In the genomic region with DNA sequence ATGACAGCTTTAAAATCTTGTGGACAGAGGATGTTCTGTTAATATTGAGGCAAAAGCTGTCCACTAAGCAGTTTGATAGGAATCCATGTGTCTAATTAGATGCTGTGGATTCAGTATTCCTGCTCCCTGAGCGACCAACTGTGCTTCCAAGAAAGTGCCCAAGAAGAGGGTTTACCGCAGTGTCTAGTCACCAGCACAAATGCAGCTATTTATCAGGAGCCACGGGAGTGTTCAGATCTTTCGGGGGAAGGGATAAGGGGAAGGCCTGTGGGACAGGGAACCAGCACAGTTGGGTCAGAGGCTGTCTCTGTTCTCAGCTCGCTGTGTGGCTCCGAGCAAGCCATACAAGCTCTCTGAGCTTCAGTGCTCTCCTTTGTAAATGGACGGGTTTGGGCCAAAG, we compare ENCODE assay signal across 12 cellular contexts.
DNase-seq lines count a peak whose midpoint lies in the region; ATAC-seq and TF ChIP-seq lines count a peak whose summit lies in the region.
"Had no signal": no experiment of that assay in that cellular context is flagged by ENCODE, and none has a peak within 500 bp of the region (broad histone marks: within the 10 kb centered on the region; RNA-seq: fewer than 3 reads in every experiment).

No MANE protein-coding gene starts in this region.

- WGBS in adrenal gland, 4 donors, result 74 to 78% (median 75%) methylated on average over 7 of the region's 7 CpGs

- no peaks in the 10 kb centered on the region for H3K9me3 Mint-ChIP-seq in nephron
- H3K9me3 Mint-ChIP-seq: activated naive CD8-positive, alpha-beta T cell treated with anti-CD3 and anti-CD28 coated beads, Interleukin-2, amount 50 U/mL, for 24 hours had no signal

- TF ChIP-seq CTCF in adrenal gland (IDR thresholded peaks at IDR 0.05) (no peak), cardiac muscle cell (IDR thresholded peaks at IDR 0.05; ENCODE audit: low read depth, low read length) (no peak), nephron (IDR thresholded peaks at IDR 0.05; ENCODE audit: unreplicated experiment in 3 of 3) (no peak), tibial artery (IDR thresholded peaks at IDR 0.05) (no peak)

- H3K4me3 Mint-ChIP-seq in nephron, result peak overlapping the region; percentile 61 to 72 (median 64)
- H3K4me3 Mint-ChIP-seq: activated naive CD8-positive, alpha-beta T cell treated with anti-CD3 and anti-CD28 coated beads, Interleukin-2, amount 50 U/mL, for 24 hours had no signal

- intact Hi-C loops in adrenal gland (cut with DNase I) (no loop called here), tibial artery (cut with DNase I; ENCODE audit: low total_unique reads) (loop anchor here (10.0 kb wide), 2 partner anchors 68 to 128 kb away; a partner anchor contains a TSS)

- H3K9me3 ChIP-seq in adrenal gland (replicated peaks in 1 of 3) (no peaks in the 10 kb centered on the region), cardiac muscle cell (ENCODE audit: low read depth) (no peaks in the 10 kb centered on the region), tibial artery (no peaks in the 10 kb centered on the region)

- H3K36me3 Mint-ChIP-seq in nephron (ENCODE audit: low read depth), result peaks cover 36% of the 10 kb centered on the region

- no peaks in the 10 kb centered on the region for H3K27me3 Mint-ChIP-seq in nephron (ENCODE audit: low read depth)
- H3K27me3 Mint-ChIP-seq: activated naive CD8-positive, alpha-beta T cell treated with anti-CD3 and anti-CD28 coated beads, Interleukin-2, amount 50 U/mL, for 24 hours had no signal

- H3K4me1 Mint-ChIP-seq in nephron, result peaks cover 83% of the 10 kb centered on the region

- no peaks in the 10 kb centered on the region for H3K4me1 ChIP-seq in adrenal gland (replicated peaks in 1 of 2)
- peaks cover 29% of the 10 kb centered on the region for H3K4me1 ChIP-seq in cardiac muscle cell (ENCODE audit: low read depth)
- peaks cover 0 to 50% (median 35%) of the 10 kb centered on the region in 4 donors for H3K4me1 ChIP-seq in tibial artery

- H3K27me3 ChIP-seq in adrenal gland (no peaks in the 10 kb centered on the region), cardiac muscle cell (no peaks in the 10 kb centered on the region), tibial artery (no peaks in the 10 kb centered on the region)

- DNase-seq in adrenal gland, result peak in 1 of 7 donors; percentile 45
- no peak for DNase-seq in cardiac muscle cell (ENCODE audit: low read depth in 1 of 2, low spot score in 1 of 2)
- no peak for DNase-seq in tibial artery
- no peak for DNase-seq in GM19238 (ENCODE audit: insufficient read length, low spot score)
- DNase-seq in SK-N-DZ (ENCODE audit: low spot score), result no peak
- DNase-seq in CD1c-positive myeloid dendritic cell (ENCODE audit: extremely low spot score), result no peak
- DNase-seq: activated naive CD8-positive, alpha-beta T cell treated with anti-CD3 and anti-CD28 coated beads, Interleukin-2, amount 50 U/mL, for 24 hours; erythroblast; kidney glomerular epithelial cell had no signal

- no peak for ATAC-seq in HG02623 (IDR thresholded peaks at IDR 0.05; ENCODE audit: unreplicated experiment)
- ATAC-seq: activated naive CD8-positive, alpha-beta T cell treated with anti-CD3 and anti-CD28 coated beads, Interleukin-2, amount 50 U/mL, for 24 hours; HCT116 had no signal

- H3K27ac Mint-ChIP-seq in nephron, result peak overlapping the region; percentile 96 to 99 (median 98)
- H3K27ac Mint-ChIP-seq: activated naive CD8-positive, alpha-beta T cell treated with anti-CD3 and anti-CD28 coated beads, Interleukin-2, amount 50 U/mL, for 24 hours had no signal

- H3K4me3 ChIP-seq in adrenal gland (no peak overlapping the region), cardiac muscle cell (no peak overlapping the region), tibial artery (no peak overlapping the region)

- TF ChIP-seq POLR2A in adrenal gland (IDR thresholded peaks at IDR 0.05), result no peak

- H3K27ac ChIP-seq in adrenal gland, result peak overlapping the region in 3 of 5 donors; percentile 33 to 85 (median 73)
- peak overlapping the region; percentile 20 for H3K27ac ChIP-seq in cardiac muscle cell
- H3K27ac ChIP-seq in tibial artery, result peak overlapping the region; percentile 71 to 75

- no peaks in the 10 kb centered on the region for H3K36me3 ChIP-seq in adrenal gland (replicated peaks in 1 of 2)
- peaks cover 7% of the 10 kb centered on the region for H3K36me3 ChIP-seq in cardiac muscle cell
- H3K36me3 ChIP-seq in tibial artery, result peaks cover 0 to 27% (median 0%) of the 10 kb centered on the region in 3 donors

Comparison
In these comparisons a context has a peak if more than half of its experiments do, and no peak if none do; other contexts are left out.
1. H3K27ac ChIP-seq: peak in every context shown above with its lines; median percentile 73 in adrenal gland; 73 in tibial artery; 20 in cardiac muscle cell.